12 cellular contexts compared by ENCODE assay signal in the genomic region with DNA sequence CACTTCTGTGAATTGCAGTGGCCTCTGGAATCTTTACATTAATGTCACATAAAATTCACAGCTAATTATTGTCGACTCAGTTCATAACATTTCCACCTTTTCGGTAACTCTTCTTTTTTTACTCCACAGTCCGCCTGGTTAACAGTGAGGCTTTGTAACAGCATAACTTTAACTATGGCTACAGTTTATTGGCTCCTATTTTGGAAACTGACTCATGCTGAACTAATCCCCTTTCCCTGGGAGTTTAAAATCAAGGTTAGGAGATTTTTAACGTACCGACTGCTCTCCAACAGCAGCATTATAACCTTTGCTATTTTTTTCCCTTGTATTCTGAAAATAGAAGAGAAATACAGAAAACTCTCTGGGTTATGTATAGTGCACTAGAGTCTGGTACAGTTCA.
"Had no signal": no experiment of that assay in that cellular context is flagged by ENCODE, and none has a peak within 500 bp of the region (broad histone marks: within the 10 kb centered on the region; RNA-seq: fewer than 3 reads in every experiment).

No MANE protein-coding gene starts in this region.

- H3K27me3 ChIP-seq: gastrocnemius medialis had no signal

- H3K9ac ChIP-seq: parathyroid adenoma had no signal

- H3K36me3 ChIP-seq: gastrocnemius medialis had no signal

- H2AFZ ChIP-seq: parathyroid adenoma had no signal

- DNase-seq: activated CD4-positive, alpha-beta T cell treated with anti-CD3 and anti-CD28 coated beads, Interleukin-2, amount 50 U/mL, for 1 hour; activated gamma-delta T cell; anterior cingulate cortex; gastrocnemius medialis; kidney; left ventricle myocardium superior; stimulated activated naive B cell treated with anti-CD40 and anti-IgM and Interleukin-4, amounts not matched to agents 10 μg/mL and 1 μg/mL and 100 μg/mL, for 72 hours; substantia nigra; T-helper 2 cell; trophoblast cell had no signal

- H3K27ac ChIP-seq: gastrocnemius medialis had no signal

- H3K9me3 ChIP-seq: gastrocnemius medialis had no signal

- H3K4me3 ChIP-seq: gastrocnemius medialis had no signal

- ATAC-seq: esophagus mucosa; gastrocnemius medialis; left ventricle myocardium superior; stimulated activated naive B cell treated with anti-CD40 and anti-IgM and Interleukin-4, amounts not matched to agents 10 μg/mL and 1 μg/mL and 100 μg/mL, for 72 hours had no signal
